In genomic region chr4:116101321-116101720, GRCh38 we compare ENCODE assay signal across 25 cellular contexts.
"Had no signal": no experiment of that assay in that cellular context is flagged by ENCODE, and none has a peak within 500 bp of the region (broad histone marks: within the 10 kb centered on the region; RNA-seq: fewer than 3 reads in every experiment).

No MANE protein-coding gene starts in this region.

- H3K4me3 Mint-ChIP-seq: effector memory CD8-positive, alpha-beta T cell; natural killer cell; stimulated activated effector memory CD8-positive, alpha-beta T cell treated with anti-CD3 and anti-CD28 coated beads, Interleukin-12 subunit alpha, Interleukin-12 subunit beta, amount 100 ng/mL, for 72 hours had no signal

- H3K4me1 Mint-ChIP-seq: natural killer cell; stimulated activated effector memory CD8-positive, alpha-beta T cell treated with anti-CD3 and anti-CD28 coated beads, Interleukin-12 subunit alpha, Interleukin-12 subunit beta, amount 100 ng/mL, for 72 hours had no signal

- ATAC-seq: effector memory CD8-positive, alpha-beta T cell; foreskin keratinocyte; heart right ventricle; left cardiac atrium; left lung; natural killer cell; sciatic nerve; stimulated activated effector memory CD8-positive, alpha-beta T cell treated with anti-CD3 and anti-CD28 coated beads, Interleukin-12 subunit alpha, Interleukin-12 subunit beta, amount 100 ng/mL, for 72 hours had no signal

- H3K27ac ChIP-seq: coronary artery, foreskin keratinocyte, heart right ventricle, left lung, prostate gland, right atrium auricular region, stomach, thyroid gland, vagina had no signal

- H3K27ac Mint-ChIP-seq: effector memory CD8-positive, alpha-beta T cell; natural killer cell; stimulated activated effector memory CD8-positive, alpha-beta T cell treated with anti-CD3 and anti-CD28 coated beads, Interleukin-12 subunit alpha, Interleukin-12 subunit beta, amount 100 ng/mL, for 72 hours had no signal

- H3K4me1 ChIP-seq: foreskin keratinocyte, heart right ventricle, left lung, prostate gland, right atrium auricular region, stomach, thyroid gland, vagina had no signal

- H3K27me3 Mint-ChIP-seq: effector memory CD8-positive, alpha-beta T cell had no signal

- H3K27me3 ChIP-seq: foreskin keratinocyte, heart right ventricle, left lung, right atrium auricular region, stomach, thyroid gland, vagina had no signal

- H3K36me3 Mint-ChIP-seq: natural killer cell; stimulated activated effector memory CD8-positive, alpha-beta T cell treated with anti-CD3 and anti-CD28 coated beads, Interleukin-12 subunit alpha, Interleukin-12 subunit beta, amount 100 ng/mL, for 72 hours had no signal

- H3K36me3 ChIP-seq: heart right ventricle, left lung, prostate gland, right atrium auricular region, stomach, thyroid gland, vagina had no signal

- H3K4me3 ChIP-seq: coronary artery, heart right ventricle, left lung, prostate gland, right atrium auricular region, smooth muscle cell, stomach, thyroid gland, vagina had no signal

- DNase-seq: dermis blood vessel endothelial cell; effector memory CD8-positive, alpha-beta T cell; foreskin keratinocyte; glutamatergic neuron; heart right ventricle; hippocampal formation; left cardiac atrium; left lung; mesendoderm; midbrain; natural killer cell; stimulated activated CD4-positive, alpha-beta T cell treated with anti-CD3 and anti-CD28 coated beads, Interleukin-2, amount 100 ng/mL, for 24 hours; stimulated activated CD4-positive, alpha-beta T cell treated with anti-CD3 and anti-CD28 coated beads, Interleukin-4, amount 100 ng/mL, for 24 hours; stimulated activated naive CD4-positive, alpha-beta T cell treated with Interleukin-2 at 50 U/mL for 16 hours; stomach; thyroid gland; trophoblast cell had no signal

- H3K4me2 ChIP-seq: smooth muscle cell had no signal

- H3K9me3 ChIP-seq: prostate gland, thyroid gland, vagina had no signal

- FAIRE-seq: islet of Langerhans had no signal
